ENCODE assay signal across 18 cellular contexts in the genomic region with DNA sequence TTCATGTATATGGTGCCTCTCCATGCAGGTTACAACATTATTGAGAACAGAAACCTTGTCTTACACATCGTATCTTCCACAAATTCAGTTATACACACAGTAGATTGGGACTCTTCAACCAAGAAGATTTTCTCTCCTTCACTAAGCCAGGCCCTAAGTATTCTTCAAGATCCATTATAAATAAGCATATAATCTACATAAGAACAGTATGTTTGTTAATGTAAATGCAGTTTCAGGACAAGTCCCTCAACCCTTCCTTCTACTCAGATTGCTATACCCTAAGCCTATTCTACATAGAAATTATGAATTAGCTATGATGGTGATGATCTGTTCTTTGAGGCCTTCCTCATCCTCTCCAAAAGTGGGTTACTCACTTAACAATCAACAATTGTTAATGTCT. TPM values are rescaled to one million over a fixed set of nuclear protein-coding genes. Genes with fewer than 3 reads are reported as not detected.
DNase-seq lines count a peak whose midpoint lies in the region; TF ChIP-seq lines count a peak whose summit lies in the region.
"Had no signal": no experiment of that assay in that cellular context is flagged by ENCODE, and none has a peak within 500 bp of the region (broad histone marks: within the 10 kb centered on the region; RNA-seq: fewer than 3 reads in every experiment).

No MANE protein-coding gene starts in this region.

- H3K36me3 ChIP-seq in ACC112 (ENCODE audit: insufficient read depth, low read length) (no peaks in the 10 kb centered on the region), HUES48 (ENCODE audit: control insufficient read depth, insufficient read depth, low read length) (no peaks in the 10 kb centered on the region), mammary epithelial cell (ENCODE audit: insufficient read depth, low read length) (no peaks in the 10 kb centered on the region), iPS-20b (ENCODE audit: insufficient read depth, low read depth, low read length) (no peaks in the 10 kb centered on the region), right atrium auricular region (no peaks in the 10 kb centered on the region)

- in situ Hi-C loops in mammary epithelial cell (cut with MboI; ENCODE audit: low sequenced_read_pairs in 2 of 2): loop anchor here in 1 of 2 donors (5.0 kb wide), 1 partner anchor 85 kb away; no protein-coding TSS in a partner anchor

- H3K4me2 ChIP-seq in mammary epithelial cell (ENCODE audit: insufficient read depth, low read depth, low read length): peak overlapping the region; percentile 82

- no peaks in the 10 kb centered on the region for H3K79me2 ChIP-seq in ACC112 (ENCODE audit: control insufficient read depth, insufficient read depth, low read length, unreplicated experiment)
- peaks cover 17% of the 10 kb centered on the region for H3K79me2 ChIP-seq in mammary epithelial cell (ENCODE audit: insufficient read depth, low read length)

- peak overlapping the region; percentile 74 for H3K4me3 ChIP-seq in ACC112 (ENCODE audit: low read depth, low read length)
- peak overlapping the region; percentile 38; the same call in 1 of the 2 replicates for H3K4me3 ChIP-seq in HUES48 (ENCODE audit: low read depth, low read length)
- H3K4me3 ChIP-seq in mammary epithelial cell (replicated peaks in 1 of 3; ENCODE audit: insufficient read depth in 1 of 3, low read depth in 2 of 3, low read length in 3 of 3): peak overlapping the region in 2 of 3 experiments; percentile 23 to 48
- H3K4me3 ChIP-seq in iPS-20b (ENCODE audit: low read length): peak overlapping the region; percentile 34; the same call in 1 of the 2 replicates
- no peak overlapping the region for H3K4me3 ChIP-seq in right atrium auricular region

- H3K9me3 ChIP-seq in HUES48 (ENCODE audit: control insufficient read depth, insufficient read depth, low read length) (peaks cover 2% of the 10 kb centered on the region), mammary epithelial cell (replicated peaks; ENCODE audit: insufficient read depth, low read length) (peaks cover 2% of the 10 kb centered on the region), iPS-20b (ENCODE audit: insufficient read depth, low read depth, low read length) (no peaks in the 10 kb centered on the region), right atrium auricular region (no peaks in the 10 kb centered on the region)

- dilution Hi-C loops in mammary epithelial cell (cut with HindIII; ENCODE audit: low sequenced_read_pairs): no loop called here

- no peak overlapping the region for H2AFZ ChIP-seq in ACC112 (ENCODE audit: low read length, unreplicated experiment)
- no peak overlapping the region for H2AFZ ChIP-seq in mammary epithelial cell (ENCODE audit: low read depth, low read length)

- DNase-seq in mammary epithelial cell: no peak
- no peak for DNase-seq in T-helper 2 cell
- DNase-seq in right atrium auricular region (ENCODE audit: low spot score): no peak
- DNase-seq in anterior cingulate cortex (lab: John Stamatoyannopoulos, UW): no peak
- DNase-seq in T1000 (lab: John Stamatoyannopoulos, UW): no peak
- DNase-seq: COR-L47, DMS79, GDM1, Karpas-422, NCI-H1105 treated with DMSO at 0.1 percent for 48 hours, NCI-H187, NCI-H2171, NCI-H82 had no signal

- 67% methylated on average over 1 of the region's 1 CpG for WGBS in mammary epithelial cell (ENCODE audit: low coverage, missing lambda C conversion rate)

- H3K4me1 ChIP-seq in ACC112 (ENCODE audit: control insufficient read depth, insufficient read depth, low read length, unreplicated experiment) (peaks cover 49% of the 10 kb centered on the region), HUES48 (ENCODE audit: control insufficient read depth, insufficient read depth, low read length) (peaks cover 45% of the 10 kb centered on the region), mammary epithelial cell (ENCODE audit: insufficient read depth, low read length) (peaks cover 60% of the 10 kb centered on the region), iPS-20b (ENCODE audit: insufficient read depth, low read length) (peaks cover 23% of the 10 kb centered on the region), right atrium auricular region (no peaks in the 10 kb centered on the region)

- TF ChIP-seq CTCF in mammary epithelial cell (conservative IDR thresholded peaks at IDR 0.05 in 1 of 2, IDR thresholded peaks at IDR 0.05 in 1 of 2; ENCODE audit: extremely low read depth in 1 of 2, insufficient read depth in 1 of 2, low read depth in 1 of 2, low read length in 2 of 2) (no peak), right atrium auricular region (IDR thresholded peaks at IDR 0.05) (no peak)

- TSS peak; percentile 55 for BruUV-seq in mammary epithelial cell (replicated peaks; lab: Mats Ljungman, UMichigan)

- no peaks in the 10 kb centered on the region for H4K20me1 ChIP-seq in mammary epithelial cell (ENCODE audit: insufficient read depth, low read length)

- CTCF ChIA-PET in mammary epithelial cell (lab: Charles Lee; ENCODE audit: low non-redundant PET): interaction anchor here (0.9 kb wide), 1 partner anchor 29 kb away, joined by 5 read pairs; no protein-coding TSS in a partner anchor

- intact Hi-C loops in mammary epithelial cell (cut with micrococcal nuclease): loop anchor here (1.0 kb wide), 2 partner anchors 42 to 84 kb away; partner anchors contain the start of gene COL4A5

- H3K27me3 ChIP-seq in ACC112 (ENCODE audit: insufficient read depth, low read length) (no peaks in the 10 kb centered on the region), HUES48 (ENCODE audit: control insufficient read depth, insufficient read depth, low read length) (0 out of 2 replicates have a peak, but pooled peaks cover 5% of the 10 kb centered on the region), mammary epithelial cell (ENCODE audit: insufficient read depth, low read length) (no peaks in the 10 kb centered on the region), iPS-20b (ENCODE audit: insufficient read depth, low read length) (no peaks in the 10 kb centered on the region), right atrium auricular region (peaks cover 0 to 2% of the 10 kb centered on the region in 2 donors)

- peak overlapping the region; percentile 89 for H3K27ac ChIP-seq in ACC112 (ENCODE audit: low read depth, low read length)
- H3K27ac ChIP-seq in HUES48 (ENCODE audit: low read depth, low read length): peak overlapping the region; percentile 80
- H3K27ac ChIP-seq in mammary epithelial cell (ENCODE audit: insufficient read depth, low read depth, low read length): peak overlapping the region; percentile 99
- no peak overlapping the region for H3K27ac ChIP-seq in iPS-20b (ENCODE audit: low read length)
- H3K27ac ChIP-seq in right atrium auricular region: no peak overlapping the region
- H3K27ac ChIP-seq: HL-60 had no signal

- H3K9ac ChIP-seq in HUES48 (ENCODE audit: low read depth, low read length) (peak overlapping the region; percentile 35; the same call in 1 of the 2 replicates), mammary epithelial cell (ENCODE audit: insufficient read depth, low read length) (peak overlapping the region; percentile 86), iPS-20b (ENCODE audit: low read depth, low read length) (no peak overlapping the region)

RNA-seq across cellular contexts. Expression of gene COL4A6, which starts 41.2 kb away (rescaled TPM):
- 10 to 100 TPM; 33.7 to 48.6 TPM for total RNA-seq in mammary epithelial cell
- polyA plus RNA-seq in mammary epithelial cell: 24.7 TPM
- 27.3 TPM for polyA minus RNA-seq in mammary epithelial cell
- total RNA-seq in right atrium auricular region: 10 to 100 TPM in 1 of 2 donors, 1 to 10 TPM in 1; 4.6 to 17.7 TPM
- polyA plus RNA-seq: CD14-positive monocyte had no signal

RNA-seq across cellular contexts. Expression of gene COL4A5, which starts 42.7 kb away (rescaled TPM):
- total RNA-seq in mammary epithelial cell (100 to 1,000 TPM; 123 to 132 TPM), right atrium auricular region (10 to 100 TPM in 1 of 2 donors, 1 to 10 TPM in 1; 6.5 to 35.5 TPM)
- 58.9 TPM for polyA plus RNA-seq in mammary epithelial cell
- polyA minus RNA-seq in mammary epithelial cell: 166 TPM
- polyA plus RNA-seq: CD14-positive monocyte had no signal

Comparison
In these comparisons a context has a peak if more than half of its experiments do, and no peak if none do; other contexts are left out.
1. H3K27ac ChIP-seq: peak in ACC112 (single experiment), HUES48 (single experiment) and mammary epithelial cell (single experiment); none in iPS-20b (single experiment) and right atrium auricular region (0 of 2).
2. H3K4me3 ChIP-seq: peak in ACC112 (single experiment), HUES48 (single experiment), mammary epithelial cell (2 of 3) and iPS-20b (single experiment); none in right atrium auricular region (0 of 2).